ENCODE assay signal across 1 cellular context in genomic region chr7:50481867-50482266, GRCh38.
TF ChIP-seq lines count a peak whose summit lies in the region.

No MANE protein-coding gene starts in this region.

TF ChIP-seq in GM23338, 12 proteins besides CTCF, POLR2A, EP300 and RAD21 (continued from another document):
- TF ChIP-seq ZNF462 (CRISPR knock-in tag; IDR thresholded peaks at IDR 0.05) = no peak
- TF ChIP-seq NANOG (IDR thresholded peaks at IDR 0.05; ENCODE audit: borderline replicate concordance) = no peak
- TF ChIP-seq ZNF114 (CRISPR knock-in tag; IDR thresholded peaks at IDR 0.05) = no peak
- TF ChIP-seq STAT1 (IDR thresholded peaks at IDR 0.05; ENCODE audit: unreplicated experiment) = no peak
- no peak for TF ChIP-seq ETS1 (IDR thresholded peaks at IDR 0.05)
- TF ChIP-seq POLR2AphosphoS5 (IDR thresholded peaks at IDR 0.05; ENCODE audit: low read depth) = no peak
- TF ChIP-seq EZH2phosphoT487 (IDR thresholded peaks at IDR 0.05; ENCODE audit: unreplicated experiment) = no peak
TF ChIP-seq in GM23338: peak in this region for 0.
